Comparison of ENCODE assay signal across 9 cellular contexts in genomic region chr1:34013958-34014737, GRCh38.
DNase-seq lines count a peak whose midpoint lies in the region; ATAC-seq and TF ChIP-seq lines count a peak whose summit lies in the region.
"Had no signal": no experiment of that assay in that cellular context is flagged by ENCODE, and none has a peak within 500 bp of the region (broad histone marks: within the 10 kb centered on the region; RNA-seq: fewer than 3 reads in every experiment).

No MANE protein-coding gene starts in this region.

- no peaks in the 10 kb centered on the region for H3K4me1 ChIP-seq in spleen
- no peaks in the 10 kb centered on the region for H3K4me1 ChIP-seq in effector memory CD4-positive, alpha-beta T cell (ENCODE audit: control insufficient read depth, insufficient read depth, low read length, poor library complexity, severe bottlenecking)

- intact Hi-C loops in spleen (cut with DNase I; ENCODE audit: low total_unique reads) = no loop called here

- no peaks in the 10 kb centered on the region for H3K9me3 ChIP-seq in spleen
- H3K9me3 ChIP-seq in effector memory CD4-positive, alpha-beta T cell (ENCODE audit: control insufficient read depth, low read length) = no peaks in the 10 kb centered on the region

- TF ChIP-seq CTCF in fibroblast of villous mesenchyme (IDR thresholded peaks at IDR 0.05; ENCODE audit: insufficient read depth, low read depth, low read length) (peak; percentile 42), spleen (IDR thresholded peaks at IDR 0.05 in 8 of 11, conservative IDR thresholded peaks at IDR 0.05 in 3 of 11) (peak in 9 of 11 experiments; percentile 20 to 72 (median 52))

- peak; percentile 13 to 64 for DNase-seq in NCI-H526 (lab: John Stamatoyannopoulos, UW)
- DNase-seq in NCI-H526 treated with DMSO at 0.1 percent for 48 hours (lab: John Stamatoyannopoulos, UW) = no peak
- peak; percentile 72 for DNase-seq in NCI-H82 treated with DMSO at 0.1 percent for 48 hours (lab: John Stamatoyannopoulos, UW; ENCODE audit: unreplicated experiment)
- peak; percentile 1 for DNase-seq in fibroblast of villous mesenchyme (ENCODE audit: low read depth)
- no peak for DNase-seq in spleen
- DNase-seq in midbrain (lab: John Stamatoyannopoulos, UW) = no peak
- DNase-seq in effector memory CD4-positive, alpha-beta T cell = no peak
- DNase-seq: ACHN had no signal

- 43 to 51% (median 50%) methylated on average over 11 of the region's 11 CpGs for WGBS in spleen, 5 donors

- no peak overlapping the region for H3K27ac ChIP-seq in spleen
- H3K27ac ChIP-seq in effector memory CD4-positive, alpha-beta T cell (ENCODE audit: insufficient read depth, low read length, poor library complexity, severe bottlenecking) = no peak overlapping the region

- peaks cover 0 to 26% (median 0%) of the 10 kb centered on the region in 7 donors for H3K27me3 ChIP-seq in spleen (replicated peaks in 1 of 7)
- H3K27me3 ChIP-seq in effector memory CD4-positive, alpha-beta T cell (replicated peaks; ENCODE audit: control insufficient read depth, insufficient read depth, low read length, poor library complexity, severe bottlenecking) = no peaks in the 10 kb centered on the region

- H3K36me3 ChIP-seq in spleen = no peaks in the 10 kb centered on the region
- no peaks in the 10 kb centered on the region for H3K36me3 ChIP-seq in effector memory CD4-positive, alpha-beta T cell (ENCODE audit: control insufficient read depth, insufficient read depth, low read length)

- no peak for TF ChIP-seq POLR2A in spleen (IDR thresholded peaks at IDR 0.05)

- H3K4me3 ChIP-seq in fibroblast of villous mesenchyme (ENCODE audit: low read depth, low read length) (no peak overlapping the region), spleen (no peak overlapping the region)
- no peak overlapping the region for H3K4me3 ChIP-seq in effector memory CD4-positive, alpha-beta T cell (ENCODE audit: insufficient read depth, low read depth, low read length, poor library complexity, severe bottlenecking)

- no peak for ATAC-seq in HG02884 (IDR thresholded peaks at IDR 0.05; ENCODE audit: unreplicated experiment)

Comparison
In these comparisons a context has a peak if more than half of its experiments do, and no peak if none do; other contexts are left out.
1. DNase-seq: peak in NCI-H526 (2 of 2), NCI-H82 treated with DMSO at 0.1 percent for 48 hours (single experiment) and fibroblast of villous mesenchyme (single experiment); none in NCI-H526 treated with DMSO at 0.1 percent for 48 hours (single experiment), spleen (single experiment), midbrain (single experiment) and effector memory CD4-positive, alpha-beta T cell (0 of 3).